ENCODE assay signal across 13 cellular contexts in the genomic region with DNA sequence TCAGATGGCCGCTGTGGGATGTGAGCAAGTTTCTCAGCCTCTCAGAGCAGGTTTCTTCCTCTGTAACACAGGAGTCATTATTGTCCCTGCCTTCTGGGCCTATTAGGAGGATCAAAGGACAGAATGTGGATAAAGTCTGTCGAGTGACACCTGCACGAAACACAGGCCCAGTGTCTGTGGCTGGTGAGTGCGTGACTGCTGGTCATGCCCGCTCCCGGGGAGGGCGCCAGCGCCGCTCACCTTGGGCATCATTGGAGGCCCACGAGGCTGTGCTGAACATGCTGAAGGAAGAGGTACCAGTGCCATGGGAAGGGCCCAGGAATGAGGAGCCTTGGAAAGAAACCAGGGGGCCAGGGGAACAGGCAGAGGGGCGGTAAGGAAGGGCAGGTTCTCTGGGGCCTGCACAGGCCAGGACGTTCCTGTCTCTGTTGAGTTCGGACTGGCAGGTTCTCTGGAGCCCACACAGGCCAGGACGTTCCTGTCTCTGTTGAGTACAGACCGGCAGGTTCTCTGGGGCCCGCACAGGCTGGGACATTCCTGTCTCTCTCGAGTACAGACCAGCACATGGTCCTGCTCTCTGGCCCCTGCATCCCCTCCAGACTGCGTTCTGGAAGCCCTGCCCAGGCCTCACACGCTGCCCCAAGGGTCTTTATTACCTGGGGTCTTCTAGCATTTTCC.
"Had no signal": no experiment of that assay in that cellular context is flagged by ENCODE, and none has a peak within 500 bp of the region (broad histone marks: within the 10 kb centered on the region; RNA-seq: fewer than 3 reads in every experiment).

No MANE protein-coding gene starts in this region.

- DNase-seq: activated CD4-positive, alpha-beta T cell treated with anti-CD3 and anti-CD28 coated beads for 4 hours; activated CD8-positive, alpha-beta memory T cell treated with anti-CD3 and anti-CD28 coated beads, Interleukin-2, amount 50 U/mL, for 48 hours; activated CD8-positive, alpha-beta T cell treated with anti-CD3 and anti-CD28 coated beads, Interleukin-2, amount 10 ng/mL, durations not matched to agents 7 days and 5 days; activated naive CD4-positive, alpha-beta T cell treated with anti-CD3 and anti-CD28 coated beads, Interleukin-2, amount 10 ng/mL, durations not matched to agents 7 days and 5 days; effector CD4-positive, alpha-beta T cell; hippocampal formation; naive B cell; ovary; stimulated activated CD4-positive, alpha-beta T cell treated with anti-CD3 and anti-CD28 coated beads, Interleukin-4, amount 100 ng/mL, for 24 hours; T-cell; tibial artery had no signal

- H3K9me3 Mint-ChIP-seq: activated naive CD4-positive, alpha-beta T cell treated with anti-CD3 and anti-CD28 coated beads, Interleukin-2, amount 10 ng/mL, durations not matched to agents 7 days and 5 days; activated T-helper 2 cell treated with anti-CD3 and anti-CD28 coated beads, Interferon-gamma antibody, Interleukin-2, Interleukin-4, amounts not matched to agents 10 μg/mL and 5 μg/mL and 100 μg/mL, durations not matched to agents 14 hours and 24 hours and 36 hours; naive B cell; T-cell had no signal

- H3K27me3 Mint-ChIP-seq: activated naive CD4-positive, alpha-beta T cell treated with anti-CD3 and anti-CD28 coated beads, Interleukin-2, amount 10 ng/mL, durations not matched to agents 7 days and 5 days; naive B cell; T-cell had no signal

- H3K36me3 Mint-ChIP-seq: activated naive CD4-positive, alpha-beta T cell treated with anti-CD3 and anti-CD28 coated beads, Interleukin-2, amount 10 ng/mL, durations not matched to agents 7 days and 5 days had no signal

- ATAC-seq: activated CD8-positive, alpha-beta T cell treated with anti-CD3 and anti-CD28 coated beads, Interleukin-2, amount 10 ng/mL, durations not matched to agents 7 days and 5 days; gastroesophageal sphincter; T-cell had no signal

- H3K27ac Mint-ChIP-seq: activated CD8-positive, alpha-beta T cell treated with anti-CD3 and anti-CD28 coated beads, Interleukin-2, amount 10 ng/mL, durations not matched to agents 7 days and 5 days; activated naive CD4-positive, alpha-beta T cell treated with anti-CD3 and anti-CD28 coated beads, Interleukin-2, amount 10 ng/mL, durations not matched to agents 7 days and 5 days; activated T-helper 2 cell treated with anti-CD3 and anti-CD28 coated beads, Interferon-gamma antibody, Interleukin-2, Interleukin-4, amounts not matched to agents 10 μg/mL and 5 μg/mL and 100 μg/mL, durations not matched to agents 14 hours and 24 hours and 36 hours; T-cell had no signal

- H3K4me3 Mint-ChIP-seq: activated CD8-positive, alpha-beta T cell treated with anti-CD3 and anti-CD28 coated beads, Interleukin-2, amount 10 ng/mL, durations not matched to agents 7 days and 5 days; activated naive CD4-positive, alpha-beta T cell treated with anti-CD3 and anti-CD28 coated beads, Interleukin-2, amount 10 ng/mL, durations not matched to agents 7 days and 5 days; T-cell had no signal
